ENCODE assay signal across 1 cellular context in genomic region chr11:61629082-61629481, GRCh38.
TF ChIP-seq lines count a peak whose summit lies in the region.

No MANE protein-coding gene starts in this region.

TF ChIP-seq in H1, 55 proteins besides CTCF, POLR2A, EP300 and RAD21:
- TF ChIP-seq, protein P1, sequence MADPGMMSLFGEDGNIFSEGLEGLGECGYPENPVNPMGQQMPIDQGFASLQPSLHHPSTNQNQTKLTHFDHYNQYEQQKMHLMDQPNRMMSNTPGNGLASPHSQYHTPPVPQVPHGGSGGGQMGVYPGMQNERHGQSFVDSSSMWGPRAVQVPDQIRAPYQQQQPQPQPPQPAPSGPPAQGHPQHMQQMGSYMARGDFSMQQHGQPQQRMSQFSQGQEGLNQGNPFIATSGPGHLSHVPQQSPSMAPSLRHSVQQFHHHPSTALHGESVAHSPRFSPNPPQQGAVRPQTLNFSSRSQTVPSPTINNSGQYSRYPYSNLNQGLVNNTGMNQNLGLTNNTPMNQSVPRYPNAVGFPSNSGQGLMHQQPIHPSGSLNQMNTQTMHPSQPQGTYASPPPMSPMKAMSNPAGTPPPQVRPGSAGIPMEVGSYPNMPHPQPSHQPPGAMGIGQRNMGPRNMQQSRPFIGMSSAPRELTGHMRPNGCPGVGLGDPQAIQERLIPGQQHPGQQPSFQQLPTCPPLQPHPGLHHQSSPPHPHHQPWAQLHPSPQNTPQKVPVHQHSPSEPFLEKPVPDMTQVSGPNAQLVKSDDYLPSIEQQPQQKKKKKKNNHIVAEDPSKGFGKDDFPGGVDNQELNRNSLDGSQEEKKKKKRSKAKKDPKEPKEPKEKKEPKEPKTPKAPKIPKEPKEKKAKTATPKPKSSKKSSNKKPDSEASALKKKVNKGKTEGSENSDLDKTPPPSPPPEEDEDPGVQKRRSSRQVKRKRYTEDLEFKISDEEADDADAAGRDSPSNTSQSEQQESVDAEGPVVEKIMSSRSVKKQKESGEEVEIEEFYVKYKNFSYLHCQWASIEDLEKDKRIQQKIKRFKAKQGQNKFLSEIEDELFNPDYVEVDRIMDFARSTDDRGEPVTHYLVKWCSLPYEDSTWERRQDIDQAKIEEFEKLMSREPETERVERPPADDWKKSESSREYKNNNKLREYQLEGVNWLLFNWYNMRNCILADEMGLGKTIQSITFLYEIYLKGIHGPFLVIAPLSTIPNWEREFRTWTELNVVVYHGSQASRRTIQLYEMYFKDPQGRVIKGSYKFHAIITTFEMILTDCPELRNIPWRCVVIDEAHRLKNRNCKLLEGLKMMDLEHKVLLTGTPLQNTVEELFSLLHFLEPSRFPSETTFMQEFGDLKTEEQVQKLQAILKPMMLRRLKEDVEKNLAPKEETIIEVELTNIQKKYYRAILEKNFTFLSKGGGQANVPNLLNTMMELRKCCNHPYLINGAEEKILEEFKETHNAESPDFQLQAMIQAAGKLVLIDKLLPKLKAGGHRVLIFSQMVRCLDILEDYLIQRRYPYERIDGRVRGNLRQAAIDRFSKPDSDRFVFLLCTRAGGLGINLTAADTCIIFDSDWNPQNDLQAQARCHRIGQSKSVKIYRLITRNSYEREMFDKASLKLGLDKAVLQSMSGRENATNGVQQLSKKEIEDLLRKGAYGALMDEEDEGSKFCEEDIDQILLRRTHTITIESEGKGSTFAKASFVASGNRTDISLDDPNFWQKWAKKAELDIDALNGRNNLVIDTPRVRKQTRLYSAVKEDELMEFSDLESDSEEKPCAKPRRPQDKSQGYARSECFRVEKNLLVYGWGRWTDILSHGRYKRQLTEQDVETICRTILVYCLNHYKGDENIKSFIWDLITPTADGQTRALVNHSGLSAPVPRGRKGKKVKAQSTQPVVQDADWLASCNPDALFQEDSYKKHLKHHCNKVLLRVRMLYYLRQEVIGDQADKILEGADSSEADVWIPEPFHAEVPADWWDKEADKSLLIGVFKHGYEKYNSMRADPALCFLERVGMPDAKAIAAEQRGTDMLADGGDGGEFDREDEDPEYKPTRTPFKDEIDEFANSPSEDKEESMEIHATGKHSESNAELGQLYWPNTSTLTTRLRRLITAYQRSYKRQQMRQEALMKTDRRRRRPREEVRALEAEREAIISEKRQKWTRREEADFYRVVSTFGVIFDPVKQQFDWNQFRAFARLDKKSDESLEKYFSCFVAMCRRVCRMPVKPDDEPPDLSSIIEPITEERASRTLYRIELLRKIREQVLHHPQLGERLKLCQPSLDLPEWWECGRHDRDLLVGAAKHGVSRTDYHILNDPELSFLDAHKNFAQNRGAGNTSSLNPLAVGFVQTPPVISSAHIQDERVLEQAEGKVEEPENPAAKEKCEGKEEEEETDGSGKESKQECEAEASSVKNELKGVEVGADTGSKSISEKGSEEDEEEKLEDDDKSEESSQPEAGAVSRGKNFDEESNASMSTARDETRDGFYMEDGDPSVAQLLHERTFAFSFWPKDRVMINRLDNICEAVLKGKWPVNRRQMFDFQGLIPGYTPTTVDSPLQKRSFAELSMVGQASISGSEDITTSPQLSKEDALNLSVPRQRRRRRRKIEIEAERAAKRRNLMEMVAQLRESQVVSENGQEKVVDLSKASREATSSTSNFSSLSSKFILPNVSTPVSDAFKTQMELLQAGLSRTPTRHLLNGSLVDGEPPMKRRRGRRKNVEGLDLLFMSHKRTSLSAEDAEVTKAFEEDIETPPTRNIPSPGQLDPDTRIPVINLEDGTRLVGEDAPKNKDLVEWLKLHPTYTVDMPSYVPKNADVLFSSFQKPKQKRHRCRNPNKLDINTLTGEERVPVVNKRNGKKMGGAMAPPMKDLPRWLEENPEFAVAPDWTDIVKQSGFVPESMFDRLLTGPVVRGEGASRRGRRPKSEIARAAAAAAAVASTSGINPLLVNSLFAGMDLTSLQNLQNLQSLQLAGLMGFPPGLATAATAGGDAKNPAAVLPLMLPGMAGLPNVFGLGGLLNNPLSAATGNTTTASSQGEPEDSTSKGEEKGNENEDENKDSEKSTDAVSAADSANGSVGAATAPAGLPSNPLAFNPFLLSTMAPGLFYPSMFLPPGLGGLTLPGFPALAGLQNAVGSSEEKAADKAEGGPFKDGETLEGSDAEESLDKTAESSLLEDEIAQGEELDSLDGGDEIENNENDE (IDR thresholded peaks at IDR 0.05; ENCODE audit: insufficient replicate concordance, low read length) = no peak
- TF ChIP-seq, protein P2, sequence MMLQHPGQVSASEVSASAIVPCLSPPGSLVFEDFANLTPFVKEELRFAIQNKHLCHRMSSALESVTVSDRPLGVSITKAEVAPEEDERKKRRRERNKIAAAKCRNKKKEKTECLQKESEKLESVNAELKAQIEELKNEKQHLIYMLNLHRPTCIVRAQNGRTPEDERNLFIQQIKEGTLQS (IDR thresholded peaks at IDR 0.05; ENCODE audit: insufficient read depth, low read depth, low read length) = no peak
- TF ChIP-seq BCL11A (IDR thresholded peaks at IDR 0.05; ENCODE audit: low read depth in 2 of 2, low read length in 2 of 2) (no peak), GTF2F1 (IDR thresholded peaks at IDR 0.05; ENCODE audit: borderline replicate concordance, low read depth, low read length) (no peak), NANOG (IDR thresholded peaks at IDR 0.05; ENCODE audit: insufficient read depth, low read depth, low read length, poor library complexity, severe bottlenecking) (no peak), TBP (IDR thresholded peaks at IDR 0.05; ENCODE audit: low read depth, low read length) (no peak)
